ENCODE assay signal across 8 cellular contexts in the genomic region with DNA sequence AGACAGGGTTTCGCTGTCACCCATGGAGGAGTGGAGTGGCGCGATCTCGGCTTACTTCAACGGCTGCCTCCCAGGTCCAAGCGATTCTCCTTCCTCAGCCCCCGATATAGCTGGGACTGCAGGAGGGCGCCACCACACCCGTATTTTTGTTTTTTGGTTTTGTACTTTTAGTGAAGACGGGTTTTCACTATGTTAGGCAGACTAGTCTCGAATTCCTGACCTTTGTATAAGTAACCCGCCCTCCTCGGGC.
DNase-seq lines count a peak whose midpoint lies in the region; ATAC-seq and TF ChIP-seq lines count a peak whose summit lies in the region.

No MANE protein-coding gene starts in this region.

- peak overlapping the region; percentile 82 for H3K4me3 Mint-ChIP-seq in stimulated activated memory B cell treated with anti-CD40 and anti-IgM and Interleukin-4, amounts not matched to agents 10 μg/mL and 1 μg/mL and 100 μg/mL, for 72 hours

- H3K36me3 Mint-ChIP-seq in stimulated activated memory B cell treated with anti-CD40 and anti-IgM and Interleukin-4, amounts not matched to agents 10 μg/mL and 1 μg/mL and 100 μg/mL, for 72 hours = peaks cover 5% of the 10 kb centered on the region

- peaks cover 32% of the 10 kb centered on the region for H3K4me1 Mint-ChIP-seq in stimulated activated memory B cell treated with anti-CD40 and anti-IgM and Interleukin-4, amounts not matched to agents 10 μg/mL and 1 μg/mL and 100 μg/mL, for 72 hours

- no peaks in the 10 kb centered on the region for H4K20me1 ChIP-seq in hepatocyte (ENCODE audit: insufficient read depth, poor library complexity, severe bottlenecking)

- H3K27ac Mint-ChIP-seq in stimulated activated memory B cell treated with anti-CD40 and anti-IgM and Interleukin-4, amounts not matched to agents 10 μg/mL and 1 μg/mL and 100 μg/mL, for 72 hours = peak overlapping the region; percentile 81

- H3K9me3 Mint-ChIP-seq in stimulated activated memory B cell treated with anti-CD40 and anti-IgM and Interleukin-4, amounts not matched to agents 10 μg/mL and 1 μg/mL and 100 μg/mL, for 72 hours = no peaks in the 10 kb centered on the region

- peak overlapping the region; percentile 98 for H3K27ac ChIP-seq in hepatocyte

- TF ChIP-seq POLR2A in GM18526 (IDR thresholded peaks at IDR 0.05; ENCODE audit: extremely low read depth, insufficient read length) = peak; percentile 57

- no peaks in the 10 kb centered on the region for H3K27me3 Mint-ChIP-seq in stimulated activated memory B cell treated with anti-CD40 and anti-IgM and Interleukin-4, amounts not matched to agents 10 μg/mL and 1 μg/mL and 100 μg/mL, for 72 hours

- H3K4me3 ChIP-seq in AG10803 (ENCODE audit: low read length) (peak overlapping the region; percentile 75), hepatocyte (peak overlapping the region; percentile 82)

- peak overlapping the region; percentile 81 for H3K4me2 ChIP-seq in hepatocyte

- 0 out of 2 replicates have a peak, but pooled peaks have one; percentile 1 for TF ChIP-seq CTCF in AG10803 (conservative IDR thresholded peaks at IDR 0.05; ENCODE audit: low read length)
- no peak for TF ChIP-seq CTCF in hepatocyte (IDR thresholded peaks at IDR 0.05; ENCODE audit: poor library complexity)

- DNase-seq in AG10803 (ENCODE audit: low read depth) = no peak
- DNase-seq in activated CD4-positive, CD25-positive, alpha-beta regulatory T cell treated with anti-CD3 and anti-CD28 coated beads, Interleukin-2, amount 50 U/mL, for 72 hours = peak; percentile 64
- no peak for DNase-seq in hepatocyte (ENCODE audit: low spot score)
- no peak for DNase-seq in H4 (ENCODE audit: low spot score)
- DNase-seq in pons (ENCODE audit: low spot score) = no peak

- 3% methylated on average over 13 of the region's 13 CpGs for WGBS in hepatocyte (ENCODE audit: low lambda C conversion rate, missing lambda C conversion rate)

- peaks cover 27% of the 10 kb centered on the region for H3K79me2 ChIP-seq in hepatocyte

- no peaks in the 10 kb centered on the region for H3K9me2 ChIP-seq in hepatocyte (replicated peaks; ENCODE audit: insufficient read depth)

- H3K36me3 ChIP-seq in hepatocyte (replicated peaks; ENCODE audit: insufficient read depth, low read depth) = no peaks in the 10 kb centered on the region

- no peaks in the 10 kb centered on the region for H3K9me3 ChIP-seq in hepatocyte (ENCODE audit: low read depth)

- peaks cover 2% of the 10 kb centered on the region for H3K4me1 ChIP-seq in hepatocyte (ENCODE audit: insufficient read depth)

- peak overlapping the region; percentile 58 for H2AFZ ChIP-seq in hepatocyte

- peak; percentile 23 for ATAC-seq in HG03159 (IDR thresholded peaks at IDR 0.05; ENCODE audit: unreplicated experiment)
- peak; percentile 62 for ATAC-seq in stimulated activated memory B cell treated with anti-CD40 and anti-IgM and Interleukin-4, amounts not matched to agents 10 μg/mL and 1 μg/mL and 100 μg/mL, for 72 hours

- no peaks in the 10 kb centered on the region for H3K27me3 ChIP-seq in hepatocyte
